8 cellular contexts compared by ENCODE assay signal in genomic region chr6:24495516-24495847, GRCh38. TPM values are rescaled to one million over a fixed set of nuclear protein-coding genes. Genes with fewer than 3 reads are reported as not detected.
DNase-seq lines count a peak whose midpoint lies in the region; ATAC-seq and TF ChIP-seq lines count a peak whose summit lies in the region.

No MANE protein-coding gene starts in this region.

- DNase-seq in SHP77 (lab: John Stamatoyannopoulos, UW) (peak; percentile 11 to 43), SHP77 treated with DMSO at 0.1 percent for 48 hours (lab: John Stamatoyannopoulos, UW) (no peak), NCI-H2227 (lab: John Stamatoyannopoulos, UW; ENCODE audit: unreplicated experiment) (peak; percentile 69), activated T-cell treated with anti-CD3 and anti-CD28 coated beads for 24 hours (ENCODE audit: low read depth) (peak; percentile 7), esophagus squamous epithelium (lab: John Stamatoyannopoulos, UW) (no peak), naive B cell (peak; percentile 71), stromal cell of bone marrow (ENCODE audit: low read depth) (peak; percentile 6)

- H3K9me3 Mint-ChIP-seq in naive B cell: peaks cover 0 to 8% (median 4%) of the 10 kb centered on the region in 7 donors

- no peaks in the 10 kb centered on the region for H3K27me3 ChIP-seq in esophagus squamous epithelium

- peak; percentile 52 for ATAC-seq in HG02938 (IDR thresholded peaks at IDR 0.05; ENCODE audit: unreplicated experiment)
- peak; percentile 61 for ATAC-seq in naive B cell (ENCODE audit: low read depth in 2 of 2)

- TF ChIP-seq POLR2A in esophagus squamous epithelium (IDR thresholded peaks at IDR 0.05): no peak

- no peaks in the 10 kb centered on the region for H3K27me3 Mint-ChIP-seq in naive B cell

- peak overlapping the region; percentile 61 to 93 (median 70) for H3K4me3 ChIP-seq in esophagus squamous epithelium

- no peaks in the 10 kb centered on the region for H3K9me3 ChIP-seq in esophagus squamous epithelium

- intact Hi-C loops in esophagus squamous epithelium (cut with DNase I): no loop called here

- H3K4me1 ChIP-seq in esophagus squamous epithelium: peaks cover 6 to 23% (median 14%) of the 10 kb centered on the region in 3 donors

- TF ChIP-seq CTCF in esophagus squamous epithelium (IDR thresholded peaks at IDR 0.05): no peak

- peak overlapping the region; percentile 72 to 86 (median 76) for H3K27ac ChIP-seq in esophagus squamous epithelium

- peak overlapping the region; percentile 6 to 96 (median 59) for H3K27ac Mint-ChIP-seq in naive B cell

- H3K36me3 Mint-ChIP-seq in naive B cell: peaks cover 9 to 13% of the 10 kb centered on the region in 2 donors

- peaks cover 18 to 34% (median 30%) of the 10 kb centered on the region in 3 donors for H3K4me1 Mint-ChIP-seq in naive B cell

- peak overlapping the region; percentile 84 to 93 (median 90) for H3K4me3 Mint-ChIP-seq in naive B cell

- peaks cover 0 to 6% (median 0%) of the 10 kb centered on the region in 3 donors for H3K36me3 ChIP-seq in esophagus squamous epithelium

- WGBS in esophagus squamous epithelium, 2 donors: 9% methylated on average over 5 to 12 of the region's 13 CpGs

RNA-seq across cellular contexts. Expression of gene ALDH5A1, which starts 0.7 kb away (rescaled TPM):
- total RNA-seq in esophagus squamous epithelium: 1 to 10 TPM; 4.0 to 9.6 (median 6.0) TPM
- 10 to 100 TPM; 12.1 to 21.8 (median 17.8) TPM for polyA plus RNA-seq in naive B cell (ENCODE audit: low read depth in 6 of 6)

RNA-seq across cellular contexts. Expression of gene GPLD1, which starts 6.1 kb away (rescaled TPM):
- total RNA-seq in esophagus squamous epithelium: 1 to 10 TPM in 1 of 4 donors, under 1 TPM in 3; 0.27 to 1.9 (median 0.64) TPM
- polyA plus RNA-seq in naive B cell (ENCODE audit: low read depth in 6 of 6): 1 to 10 TPM in 4 of 6 donors, under 1 TPM in 1, not detected in 1; 0.49 to 3.0 (median 2.2) TPM

Comparison
In these comparisons a context has a peak if more than half of its experiments do, and no peak if none do; other contexts are left out.
1. DNase-seq: peak in SHP77 (2 of 2), NCI-H2227 (single experiment), activated T-cell treated with anti-CD3 and anti-CD28 coated beads for 24 hours (single experiment), naive B cell (single experiment) and stromal cell of bone marrow (single experiment); none in SHP77 treated with DMSO at 0.1 percent for 48 hours (single experiment) and esophagus squamous epithelium (single experiment).